8 cellular contexts compared by ENCODE assay signal in genomic region chr5:143592648-143593047, GRCh38.
DNase-seq lines count a peak whose midpoint lies in the region; ATAC-seq and TF ChIP-seq lines count a peak whose summit lies in the region.

No MANE protein-coding gene starts in this region.

- intact Hi-C loops in vagina (cut with DNase I) = no loop called here

- peak; percentile 64 for ATAC-seq in GM19455 (IDR thresholded peaks at IDR 0.05; ENCODE audit: unreplicated experiment)
- ATAC-seq in HG03442 (IDR thresholded peaks at IDR 0.05; ENCODE audit: unreplicated experiment) = peak; percentile 83

- H3K4me1 ChIP-seq in CD8-positive, alpha-beta memory T cell (ENCODE audit: insufficient read depth, low read length) = no peaks in the 10 kb centered on the region
- H3K4me1 ChIP-seq in vagina = peaks cover 8% of the 10 kb centered on the region

- H3K9me3 ChIP-seq in CD8-positive, alpha-beta memory T cell (ENCODE audit: low read length) = no peaks in the 10 kb centered on the region
- H3K9me3 ChIP-seq in vagina = no peaks in the 10 kb centered on the region

- H3K27ac ChIP-seq in CD8-positive, alpha-beta memory T cell (ENCODE audit: low read depth, low read length) = no peak overlapping the region
- no peak overlapping the region for H3K27ac ChIP-seq in vagina

- no peaks in the 10 kb centered on the region for H3K36me3 ChIP-seq in CD8-positive, alpha-beta memory T cell (ENCODE audit: insufficient read depth, low read length)
- no peaks in the 10 kb centered on the region for H3K36me3 ChIP-seq in vagina

- peaks cover 0 to under 1% (median 0%) of the 10 kb centered on the region in 5 donors for H3K9me3 Mint-ChIP-seq in CD8-positive, alpha-beta memory T cell

- H3K27ac Mint-ChIP-seq in CD8-positive, alpha-beta memory T cell = no peak overlapping the region

- no peaks in the 10 kb centered on the region for H3K27me3 ChIP-seq in CD8-positive, alpha-beta memory T cell (ENCODE audit: insufficient read depth, low read length, poor library complexity, severe bottlenecking)
- H3K27me3 ChIP-seq in vagina = no peaks in the 10 kb centered on the region

- no peak overlapping the region for H3K4me3 ChIP-seq in CD8-positive, alpha-beta memory T cell (ENCODE audit: low read length)
- H3K4me3 ChIP-seq in vagina = no peak overlapping the region

- peaks cover 0 to 6% (median 0%) of the 10 kb centered on the region in 3 donors for H3K36me3 Mint-ChIP-seq in CD8-positive, alpha-beta memory T cell

- TF ChIP-seq POLR2A in vagina (IDR thresholded peaks at IDR 0.05) = no peak

- DNase-seq in G401 (ENCODE audit: low spot score) (peak; percentile 23), cerebellum (ENCODE audit: low spot score) (peak; percentile 24), AML-193 (lab: John Stamatoyannopoulos, UW) (no peak), vagina (ENCODE audit: extremely low spot score in 2 of 2) (no peak)
- no peak for DNase-seq in NK-92 treated with Interleukin-12 subunit alpha and Interleukin-12 subunit beta, amount 100 ng/mL, for 24 hours (lab: John Stamatoyannopoulos, UW)
- DNase-seq in CD8-positive, alpha-beta memory T cell = no peak

- TF ChIP-seq CTCF in vagina (IDR thresholded peaks at IDR 0.05) = no peak

- POLR2A ChIA-PET in CD8-positive, alpha-beta memory T cell (lab: Charles Lee) = no interaction called here

- in situ Hi-C loops in G401 (cut with HindIII; ENCODE audit: low sequenced_read_pairs) = no loop called here

- peaks cover 0 to 14% (median 13%) of the 10 kb centered on the region in 3 donors for H3K4me1 Mint-ChIP-seq in CD8-positive, alpha-beta memory T cell

- CTCF ChIA-PET in CD8-positive, alpha-beta memory T cell (lab: Charles Lee) = no interaction called here

- peaks cover 0 to 1% of the 10 kb centered on the region in 2 donors for H3K27me3 Mint-ChIP-seq in CD8-positive, alpha-beta memory T cell

- H3K4me3 Mint-ChIP-seq in CD8-positive, alpha-beta memory T cell = no peak overlapping the region

Comparison
In these comparisons a context has a peak if more than half of its experiments do, and no peak if none do; other contexts are left out.
1. DNase-seq: peak in G401 (single experiment) and cerebellum (single experiment); none in NK-92 treated with Interleukin-12 subunit alpha and Interleukin-12 subunit beta, amount 100 ng/mL, for 24 hours (single experiment), CD8-positive, alpha-beta memory T cell (0 of 5), AML-193 (0 of 2) and vagina (0 of 2).